In genomic region chr4:14749910-14750309, GRCh38 we compare ENCODE assay signal across 1 cellular context.
TF ChIP-seq lines count a peak whose summit lies in the region.

No MANE protein-coding gene starts in this region.

TF ChIP-seq in H1, 55 proteins besides CTCF, POLR2A, EP300 and RAD21 (continued from another document):
- TF ChIP-seq CHD7 (IDR thresholded peaks at IDR 0.05; ENCODE audit: insufficient replicate concordance, low read length) (no peak), KDM1A (IDR thresholded peaks at IDR 0.05; ENCODE audit: borderline replicate concordance, low read length) (no peak), BCL11A (IDR thresholded peaks at IDR 0.05; ENCODE audit: low read depth in 2 of 2, low read length in 2 of 2) (no peak), BRCA1 (IDR thresholded peaks at IDR 0.05; ENCODE audit: low read depth, low read length) (no peak), TEAD4 (IDR thresholded peaks at IDR 0.05; ENCODE audit: low read depth, low read length) (no peak), PHF8 (conservative IDR thresholded peaks at IDR 0.05; ENCODE audit: low read depth, low read length) (no peak)
